Comparison of ENCODE assay signal across 10 cellular contexts in genomic region chr12:4278582-4278939, GRCh38. TPM values are rescaled to one million over a fixed set of nuclear protein-coding genes. Genes with fewer than 3 reads are reported as not detected.
DNase-seq lines count a peak whose midpoint lies in the region; ATAC-seq and TF ChIP-seq lines count a peak whose summit lies in the region.
"Had no signal": no experiment of that assay in that cellular context is flagged by ENCODE, and none has a peak within 500 bp of the region (broad histone marks: within the 10 kb centered on the region; RNA-seq: fewer than 3 reads in every experiment).

No MANE protein-coding gene starts in this region.

- peaks cover 54% of the 10 kb centered on the region for H3K36me3 ChIP-seq in endodermal cell (ENCODE audit: control insufficient read depth, insufficient read depth, low read length)

- peaks cover 22% of the 10 kb centered on the region for H3K4me1 ChIP-seq in endodermal cell (ENCODE audit: control insufficient read depth, insufficient read depth, low read length)

- peaks cover 23% of the 10 kb centered on the region for H3K27me3 Mint-ChIP-seq in endodermal cell (ENCODE audit: insufficient read depth)
- no peaks in the 10 kb centered on the region for H3K27me3 Mint-ChIP-seq in nephron (ENCODE audit: low read depth)
- H3K27me3 Mint-ChIP-seq: stimulated activated naive B cell treated with anti-CD40 and anti-IgM and Interleukin-4, amounts not matched to agents 10 μg/mL and 1 μg/mL and 100 μg/mL, for 72 hours had no signal

- no peak overlapping the region for H3K4me3 ChIP-seq in endodermal cell (ENCODE audit: low read length)

- H3K4me1 Mint-ChIP-seq in endodermal cell (peaks cover 37% of the 10 kb centered on the region), nephron (peaks cover 59% of the 10 kb centered on the region)

- H3K9me3 ChIP-seq in endodermal cell (ENCODE audit: control insufficient read depth, low read length), result no peaks in the 10 kb centered on the region

- H3K27me3 ChIP-seq in endodermal cell (ENCODE audit: control insufficient read depth, insufficient read depth, low read length, poor library complexity, severe bottlenecking), result peaks cover 14% of the 10 kb centered on the region

- no peak overlapping the region for H3K27ac ChIP-seq in endodermal cell (ENCODE audit: low read depth, low read length)

- H3K9ac ChIP-seq in endodermal cell (ENCODE audit: extremely low read depth, low read length, poor library complexity, severe bottlenecking), result no peak overlapping the region

- H3K36me3 Mint-ChIP-seq in endodermal cell (ENCODE audit: low read depth) (peaks cover 75% of the 10 kb centered on the region), nephron (ENCODE audit: low read depth) (peaks cover 67% of the 10 kb centered on the region)

- ATAC-seq in GM18505 (IDR thresholded peaks at IDR 0.05; ENCODE audit: unreplicated experiment) (no peak), HG03469 (IDR thresholded peaks at IDR 0.05; ENCODE audit: unreplicated experiment) (no peak), GM18909 (IDR thresholded peaks at IDR 0.05; ENCODE audit: poor library complexity, unreplicated experiment) (no peak)
- ATAC-seq: stimulated activated naive B cell treated with anti-CD40 and anti-IgM and Interleukin-4, amounts not matched to agents 10 μg/mL and 1 μg/mL and 100 μg/mL, for 72 hours had no signal

- peak; percentile 30 for TF ChIP-seq POLR2A in GM18505 (IDR thresholded peaks at IDR 0.05; ENCODE audit: borderline replicate concordance, extremely low read depth, insufficient read depth, insufficient read length)

- H3K4me3 Mint-ChIP-seq in endodermal cell, result peak overlapping the region; percentile 23
- H3K4me3 Mint-ChIP-seq in nephron, result peak overlapping the region; percentile 61 to 77 (median 66)
- H3K4me3 Mint-ChIP-seq: stimulated activated naive B cell treated with anti-CD40 and anti-IgM and Interleukin-4, amounts not matched to agents 10 μg/mL and 1 μg/mL and 100 μg/mL, for 72 hours had no signal

- H3K27ac Mint-ChIP-seq in endodermal cell (peak overlapping the region; percentile 33), nephron (peak overlapping the region; percentile 60 to 89 (median 80))
- H3K27ac Mint-ChIP-seq: stimulated activated naive B cell treated with anti-CD40 and anti-IgM and Interleukin-4, amounts not matched to agents 10 μg/mL and 1 μg/mL and 100 μg/mL, for 72 hours had no signal

- TF ChIP-seq CTCF in endodermal cell (conservative IDR thresholded peaks at IDR 0.05) (no peak), nephron (IDR thresholded peaks at IDR 0.05; ENCODE audit: unreplicated experiment in 3 of 3) (no peak)

- H3K9me3 Mint-ChIP-seq in endodermal cell (no peaks in the 10 kb centered on the region), nephron (no peaks in the 10 kb centered on the region)
- H3K9me3 Mint-ChIP-seq: stimulated activated naive B cell treated with anti-CD40 and anti-IgM and Interleukin-4, amounts not matched to agents 10 μg/mL and 1 μg/mL and 100 μg/mL, for 72 hours had no signal

- 86 to 87% methylated on average over 4 to 8 of the region's 8 CpGs for WGBS in endodermal cell (ENCODE audit: insufficient coverage in 1 of 2, insufficient read length in 1 of 2), 2 experiments

- DNase-seq in NCI-H446 (lab: John Stamatoyannopoulos, UW) (peak; percentile 22 to 75), endodermal cell (no peak), kidney glomerular epithelial cell (lab: John Stamatoyannopoulos, UW) (no peak), NCI-H2029 treated with DMSO at 0.1 percent for 48 hours (lab: John Stamatoyannopoulos, UW) (no peak)
- DNase-seq: OCI-M1; stimulated activated naive B cell treated with anti-CD40 and anti-IgM and Interleukin-4, amounts not matched to agents 10 μg/mL and 1 μg/mL and 100 μg/mL, for 72 hours had no signal

RNA-seq across cellular contexts. Expression of gene CCND2, which starts 5.0 kb away (rescaled TPM):
- total RNA-seq in endodermal cell, result 100 to 1,000 TPM; 286 to 362 TPM
- polyA plus RNA-seq in endodermal cell (2013, experiment 1 of 2), result 86.6 TPM
- 81.3 TPM for polyA plus RNA-seq in endodermal cell (2013, experiment 2 of 2)

RNA-seq across cellular contexts. Expression of gene TIGAR, which starts 42.5 kb away (rescaled TPM):
- 10 to 100 TPM; 19.2 to 41.3 TPM for total RNA-seq in endodermal cell
- polyA plus RNA-seq in endodermal cell (2013, experiment 1 of 2), result 7.7 TPM
- 8.9 TPM for polyA plus RNA-seq in endodermal cell (2013, experiment 2 of 2)

Comparison
In these comparisons a context has a peak if more than half of its experiments do, and no peak if none do; other contexts are left out.
1. DNase-seq: peak in NCI-H446 (2 of 2); none in endodermal cell (single experiment), kidney glomerular epithelial cell (single experiment) and NCI-H2029 treated with DMSO at 0.1 percent for 48 hours (single experiment).